11 cellular contexts compared by ENCODE assay signal in genomic region chr5:78699565-78700143, GRCh38. TPM values are rescaled to one million over a fixed set of nuclear protein-coding genes. Genes with fewer than 3 reads are reported as not detected.
DNase-seq lines count a peak whose midpoint lies in the region; ATAC-seq and TF ChIP-seq lines count a peak whose summit lies in the region.
"Had no signal": no experiment of that assay in that cellular context is flagged by ENCODE, and none has a peak within 500 bp of the region (broad histone marks: within the 10 kb centered on the region; RNA-seq: fewer than 3 reads in every experiment).

No MANE protein-coding gene starts in this region.

- no peak for ATAC-seq in GM21576 (IDR thresholded peaks at IDR 0.05; ENCODE audit: unreplicated experiment)
- no peak for ATAC-seq in naive thymus-derived CD8-positive, alpha-beta T cell

- H3K4me1 ChIP-seq in breast epithelium (peaks cover 0 to 5% of the 10 kb centered on the region in 2 donors), mesodermal cell (ENCODE audit: control insufficient read depth, insufficient read depth, low read length, poor library complexity, severe bottlenecking) (peaks cover 15% of the 10 kb centered on the region)

- H3K36me3 Mint-ChIP-seq in activated naive CD4-positive, alpha-beta T cell treated with anti-CD3 and anti-CD28 coated beads for 36 hours (ENCODE audit: low read depth): no peaks in the 10 kb centered on the region
- peaks cover 0 to 2% (median 0%) of the 10 kb centered on the region in 3 donors for H3K36me3 Mint-ChIP-seq in naive thymus-derived CD8-positive, alpha-beta T cell

- 69 to 71% methylated on average over 3 to 4 of the region's 6 CpGs for WGBS in mesodermal cell (ENCODE audit: insufficient coverage in 2 of 2), 2 experiments

- H3K9me3 Mint-ChIP-seq in activated naive CD4-positive, alpha-beta T cell treated with anti-CD3 and anti-CD28 coated beads for 36 hours: no peaks in the 10 kb centered on the region
- peaks cover 0 to 7% (median 0%) of the 10 kb centered on the region in 9 donors for H3K9me3 Mint-ChIP-seq in naive thymus-derived CD8-positive, alpha-beta T cell

- no peak overlapping the region for H3K4me3 Mint-ChIP-seq in activated naive CD4-positive, alpha-beta T cell treated with anti-CD3 and anti-CD28 coated beads for 36 hours
- H3K4me3 Mint-ChIP-seq in naive thymus-derived CD8-positive, alpha-beta T cell: no peak overlapping the region

- no peaks in the 10 kb centered on the region for H3K4me1 Mint-ChIP-seq in activated naive CD4-positive, alpha-beta T cell treated with anti-CD3 and anti-CD28 coated beads for 36 hours (ENCODE audit: low read depth)
- no peaks in the 10 kb centered on the region for H3K4me1 Mint-ChIP-seq in naive thymus-derived CD8-positive, alpha-beta T cell

- TF ChIP-seq CTCF in AG10803 (conservative IDR thresholded peaks at IDR 0.05; ENCODE audit: low read length) (no peak), breast epithelium (IDR thresholded peaks at IDR 0.05) (no peak)

- H3K27ac ChIP-seq in breast epithelium: peak overlapping the region; percentile 76 to 77
- peak overlapping the region; percentile 87 for H3K27ac ChIP-seq in mesodermal cell (ENCODE audit: low read depth, low read length, severe bottlenecking)

- no peak overlapping the region for H3K4me3 ChIP-seq in AG10803 (ENCODE audit: low read length)
- no peak overlapping the region for H3K4me3 ChIP-seq in MG63
- no peak overlapping the region for H3K4me3 ChIP-seq in breast epithelium
- no peak overlapping the region for H3K4me3 ChIP-seq in mesodermal cell (ENCODE audit: extremely low read depth, insufficient read depth, low read length, poor library complexity, severe bottlenecking)
- H3K4me3 ChIP-seq: heart right ventricle had no signal

- intact Hi-C loops in breast epithelium (cut with DNase I; ENCODE audit: low total_unique reads): no loop called here
- intact Hi-C loops in activated naive CD4-positive, alpha-beta T cell treated with anti-CD3 and anti-CD28 coated beads for 36 hours (cut with micrococcal nuclease): no loop called here

- no peak overlapping the region for H3K27ac Mint-ChIP-seq in activated naive CD4-positive, alpha-beta T cell treated with anti-CD3 and anti-CD28 coated beads for 36 hours
- no peak overlapping the region for H3K27ac Mint-ChIP-seq in naive thymus-derived CD8-positive, alpha-beta T cell

- CTCF ChIA-PET in activated naive CD4-positive, alpha-beta T cell treated with anti-CD3 and anti-CD28 coated beads for 36 hours (lab: Charles Lee): no interaction called here

- no peak for TF ChIP-seq POLR2A in breast epithelium (IDR thresholded peaks at IDR 0.05)

- H3K27me3 ChIP-seq in MG63: no peaks in the 10 kb centered on the region
- no peaks in the 10 kb centered on the region for H3K27me3 ChIP-seq in breast epithelium
- H3K27me3 ChIP-seq: heart right ventricle had no signal

- POLR2A ChIA-PET in naive thymus-derived CD8-positive, alpha-beta T cell (lab: Charles Lee): no interaction called here

- peaks cover 6% of the 10 kb centered on the region for H3K9me3 ChIP-seq in MG63
- H3K9me3 ChIP-seq in breast epithelium: peaks cover 0 to 4% of the 10 kb centered on the region in 2 donors
- H3K9me3 ChIP-seq in mesodermal cell (ENCODE audit: control insufficient read depth, low read length): peaks cover 2% of the 10 kb centered on the region

- no peaks in the 10 kb centered on the region for H3K27me3 Mint-ChIP-seq in activated naive CD4-positive, alpha-beta T cell treated with anti-CD3 and anti-CD28 coated beads for 36 hours (ENCODE audit: low read depth)
- H3K27me3 Mint-ChIP-seq in naive thymus-derived CD8-positive, alpha-beta T cell: peaks cover 0 to 2% (median 0%) of the 10 kb centered on the region in 5 donors

- DNase-seq in AG10803 (ENCODE audit: low read depth): peak; percentile 80
- DNase-seq in MG63: peak; percentile 83
- peak in 1 of 2 donors; percentile 85 for DNase-seq in breast epithelium (ENCODE audit: low spot score in 2 of 2)
- no peak for DNase-seq in activated naive CD4-positive, alpha-beta T cell treated with anti-CD3 and anti-CD28 coated beads for 36 hours
- no peak for DNase-seq in cerebellar nuclear complex (lab: John Stamatoyannopoulos, UW)
- no peak for DNase-seq in naive thymus-derived CD8-positive, alpha-beta T cell
- DNase-seq: activated CD8-positive, alpha-beta memory T cell treated with anti-CD3 and anti-CD28 coated beads, Interleukin-2, amount 50 U/mL, for 48 hours; heart right ventricle; NCI-H2171 treated with DMSO at 0.1 percent for 48 hours had no signal

- no peaks in the 10 kb centered on the region for H3K36me3 ChIP-seq in MG63
- H3K36me3 ChIP-seq in breast epithelium: no peaks in the 10 kb centered on the region
- H3K36me3 ChIP-seq in mesodermal cell (ENCODE audit: control insufficient read depth, insufficient read depth, low read length): no peaks in the 10 kb centered on the region
- H3K36me3 ChIP-seq: heart right ventricle had no signal

RNA-seq across cellular contexts. Expression of gene LHFPL2, which starts 51.1 kb away (rescaled TPM):
- 14.0 and 15.3 TPM in 2 replicates for total RNA-seq in MG63 (2014; rRNA removed; shearing (Covaris generic); ENCODE audit: low replicate concordance)
- total RNA-seq in breast epithelium: 10 to 100 TPM; 36.8 to 61.8 (median 41.3) TPM
- polyA plus RNA-seq in mesodermal cell (2013, experiment 1 of 2): 40.1 TPM
- polyA plus RNA-seq in mesodermal cell (2013, experiment 2 of 2): 47.4 TPM
- total RNA-seq in activated naive CD4-positive, alpha-beta T cell treated with anti-CD3 and anti-CD28 coated beads for 36 hours: not detected
- total RNA-seq in naive thymus-derived CD8-positive, alpha-beta T cell: 1 to 10 TPM; 1.4 to 1.8 TPM
- under 1 TPM; 0.15 to 0.56 (median 0.20) TPM for polyA plus RNA-seq in naive thymus-derived CD8-positive, alpha-beta T cell

Comparison
In these comparisons a context has a peak if more than half of its experiments do, and no peak if none do; other contexts are left out.
1. DNase-seq: peak in AG10803 (single experiment) and MG63 (single experiment); none in activated naive CD4-positive, alpha-beta T cell treated with anti-CD3 and anti-CD28 coated beads for 36 hours (single experiment), cerebellar nuclear complex (0 of 2) and naive thymus-derived CD8-positive, alpha-beta T cell (0 of 10).